Comparison of ENCODE assay signal across 27 cellular contexts in genomic region chr17:5560361-5560988, GRCh38. TPM values are rescaled to one million over a fixed set of nuclear protein-coding genes. Genes with fewer than 3 reads are reported as not detected.
DNase-seq lines count a peak whose midpoint lies in the region; ATAC-seq and TF ChIP-seq lines count a peak whose summit lies in the region.
"Had no signal": no experiment of that assay in that cellular context is flagged by ENCODE, and none has a peak within 500 bp of the region (broad histone marks: within the 10 kb centered on the region; RNA-seq: fewer than 3 reads in every experiment).

No MANE protein-coding gene starts in this region.

- no peak overlapping the region for H3K4me3 ChIP-seq in CD8-positive, alpha-beta T cell (ENCODE audit: low read depth, low read length)
- H3K4me3 ChIP-seq: GM23248, SJCRH30 had no signal

- POLR2A ChIA-PET in CD8-positive, alpha-beta T cell (lab: Charles Lee): no interaction called here

- H3K9me3 Mint-ChIP-seq in activated T-cell treated with anti-CD3 and anti-CD28 coated beads, Interleukin-2, amount 50 U/mL, for 4 hours: no peaks in the 10 kb centered on the region
- peaks cover 1% of the 10 kb centered on the region for H3K9me3 Mint-ChIP-seq in CD8-positive, alpha-beta T cell
- peaks cover 4% of the 10 kb centered on the region for H3K9me3 Mint-ChIP-seq in osteocyte (ENCODE audit: unreplicated experiment)
- H3K9me3 Mint-ChIP-seq: HFFc6 had no signal

- intact Hi-C loops in CD8-positive, alpha-beta T cell (cut with DNase I, micrococcal nuclease): no loop called here

- H3K27me3 ChIP-seq in CD8-positive, alpha-beta T cell (ENCODE audit: insufficient read depth, low read length): no peaks in the 10 kb centered on the region
- H3K27me3 ChIP-seq: BE2C, SJCRH30 had no signal

- H3K27me3 Mint-ChIP-seq in activated T-cell treated with anti-CD3 and anti-CD28 coated beads, Interleukin-2, amount 50 U/mL, for 4 hours (ENCODE audit: low read depth): no peaks in the 10 kb centered on the region
- no peaks in the 10 kb centered on the region for H3K27me3 Mint-ChIP-seq in CD8-positive, alpha-beta T cell (ENCODE audit: low read depth)
- no peaks in the 10 kb centered on the region for H3K27me3 Mint-ChIP-seq in osteocyte (ENCODE audit: unreplicated experiment)

- peak; percentile 9 for DNase-seq in activated T-cell treated with anti-CD3 and anti-CD28 coated beads, Interleukin-2, amount 50 U/mL, for 1 hour
- DNase-seq in activated T-cell treated with anti-CD3 and anti-CD28 coated beads, Interleukin-2, amount 50 U/mL, for 4 hours: no peak
- DNase-seq in CD8-positive, alpha-beta T cell: no peak
- peak; percentile 1 for DNase-seq in iPS-NIHi11 (ENCODE audit: low spot score)
- DNase-seq in osteocyte (ENCODE audit: extremely low spot score, unreplicated experiment): peak; percentile 57
- no peak for DNase-seq in ureter (ENCODE audit: low spot score)
- DNase-seq in SIG-M5 treated with dmso at 0.1 percent for 504 hours (lab: John Stamatoyannopoulos, UW; ENCODE audit: unreplicated experiment): no peak
- DNase-seq: BE2C; DMS153; DND-41; GM23248; H7; HFFc6; KBM-7; MV-4-11; NCI-H1105; NCI-H146; NCI-H1930; NCI-H446; NCI-H526; NCI-H82; NK-92 treated with Interleukin-12 subunit alpha and Interleukin-12 subunit beta, amount 100 ng/mL, for 24 hours; PC-3; SJCRH30 had no signal

- H3K27ac Mint-ChIP-seq in CD8-positive, alpha-beta T cell: peak overlapping the region; percentile 23
- H3K27ac Mint-ChIP-seq in osteocyte (ENCODE audit: unreplicated experiment): no peak overlapping the region
- H3K27ac Mint-ChIP-seq: HFFc6 had no signal

- ATAC-seq in activated T-cell treated with anti-CD3 and anti-CD28 coated beads, Interleukin-2, amount 50 U/mL, for 4 hours: no peak
- ATAC-seq in CD8-positive, alpha-beta T cell: no peak
- no peak for ATAC-seq in HG02623 (IDR thresholded peaks at IDR 0.05; ENCODE audit: unreplicated experiment)
- ATAC-seq: PC-3 had no signal

- peaks cover 26% of the 10 kb centered on the region for H3K36me3 Mint-ChIP-seq in activated T-cell treated with anti-CD3 and anti-CD28 coated beads, Interleukin-2, amount 50 U/mL, for 4 hours (ENCODE audit: insufficient read depth)
- H3K36me3 Mint-ChIP-seq in CD8-positive, alpha-beta T cell: peaks cover 75% of the 10 kb centered on the region
- H3K36me3 Mint-ChIP-seq in osteocyte (ENCODE audit: unreplicated experiment): no peaks in the 10 kb centered on the region

- H3K36me3 ChIP-seq in CD8-positive, alpha-beta T cell (ENCODE audit: insufficient read depth, low read length): peaks cover 20% of the 10 kb centered on the region
- H3K36me3 ChIP-seq: BE2C, SJCRH30 had no signal

- H3K4me3 Mint-ChIP-seq in activated T-cell treated with anti-CD3 and anti-CD28 coated beads, Interleukin-2, amount 50 U/mL, for 4 hours: no peak overlapping the region
- H3K4me3 Mint-ChIP-seq in CD8-positive, alpha-beta T cell: no peak overlapping the region
- H3K4me3 Mint-ChIP-seq in osteocyte (ENCODE audit: unreplicated experiment): no peak overlapping the region
- H3K4me3 Mint-ChIP-seq: CD14-positive monocyte, HFFc6 had no signal

- CTCF ChIA-PET in CD8-positive, alpha-beta T cell (lab: Charles Lee): no interaction called here

- H3K4me1 Mint-ChIP-seq in activated T-cell treated with anti-CD3 and anti-CD28 coated beads, Interleukin-2, amount 50 U/mL, for 4 hours (ENCODE audit: low read depth): peaks cover 18% of the 10 kb centered on the region
- peaks cover 50% of the 10 kb centered on the region for H3K4me1 Mint-ChIP-seq in CD8-positive, alpha-beta T cell (ENCODE audit: low read depth)
- H3K4me1 Mint-ChIP-seq in osteocyte (ENCODE audit: unreplicated experiment): peaks cover 6% of the 10 kb centered on the region

- TF ChIP-seq CTCF in CD8-positive, alpha-beta T cell (IDR thresholded peaks at IDR 0.05): no peak
- TF ChIP-seq CTCF in osteocyte (IDR thresholded peaks at IDR 0.05): no peak

- H3K9me3 ChIP-seq in CD8-positive, alpha-beta T cell (ENCODE audit: low read length): no peaks in the 10 kb centered on the region
- H3K9me3 ChIP-seq: BE2C, SJCRH30 had no signal

- no peak overlapping the region for H3K27ac ChIP-seq in CD8-positive, alpha-beta T cell (ENCODE audit: low read depth, low read length)
- H3K27ac ChIP-seq: 22Rv1, GM23248, SJCRH30 had no signal

- H3K4me1 ChIP-seq in CD8-positive, alpha-beta T cell (ENCODE audit: insufficient read depth, low read length): peaks cover 16% of the 10 kb centered on the region
- H3K4me1 ChIP-seq: BE2C, SJCRH30 had no signal

RNA-seq across cellular contexts. Expression of gene NLRP1, which starts 23.8 kb away (rescaled TPM):
- total RNA-seq in activated T-cell treated with anti-CD3 and anti-CD28 coated beads, Interleukin-2, amount 50 U/mL, for 4 hours: 10 to 100 TPM; 13.0 to 14.9 (median 14.7) TPM
- 100 to 1,000 TPM; 231 to 241 TPM for total RNA-seq in CD8-positive, alpha-beta T cell
- 27.1 and 27.6 TPM in 2 replicates for total RNA-seq in osteocyte
- 34.2 TPM for total RNA-seq in ureter

Comparison
In these comparisons a context has a peak if more than half of its experiments do, and no peak if none do; other contexts are left out.
1. DNase-seq: peak in activated T-cell treated with anti-CD3 and anti-CD28 coated beads, Interleukin-2, amount 50 U/mL, for 1 hour (single experiment), iPS-NIHi11 (single experiment) and osteocyte (single experiment); none in activated T-cell treated with anti-CD3 and anti-CD28 coated beads, Interleukin-2, amount 50 U/mL, for 4 hours (single experiment), CD8-positive, alpha-beta T cell (0 of 7), ureter (single experiment) and SIG-M5 treated with dmso at 0.1 percent for 504 hours (single experiment).